Comparison of ENCODE assay signal across 8 cellular contexts in genomic region chr17:67995568-67996191, GRCh38. TPM values are rescaled to one million over a fixed set of nuclear protein-coding genes. Genes with fewer than 3 reads are reported as not detected.
DNase-seq lines count a peak whose midpoint lies in the region; ATAC-seq lines count a peak whose summit lies in the region.

No MANE protein-coding gene starts in this region.

- H3K4me1 Mint-ChIP-seq in activated naive CD4-positive, alpha-beta T cell treated with anti-CD3 and anti-CD28 coated beads, Interleukin-2, amount 10 ng/mL, durations not matched to agents 7 days and 5 days: peaks cover 32% of the 10 kb centered on the region

- CTCF ChIA-PET in activated naive CD4-positive, alpha-beta T cell treated with anti-CD3 and anti-CD28 coated beads, Interleukin-2, amount 10 ng/mL, durations not matched to agents 7 days and 5 days (lab: Charles Lee): interaction anchor here (0.8 to 1.7 kb wide), 2 partner anchors 16 to 205 kb away, joined by 3 read pairs; no protein-coding TSS in a partner anchor

- H3K4me3 ChIP-seq in BLaER1 (peak overlapping the region; percentile 55), rectal smooth muscle tissue (ENCODE audit: low read length) (peak overlapping the region; percentile 79)

- peak overlapping the region; percentile 75 for H3K4me2 ChIP-seq in BLaER1

- peaks cover 1% of the 10 kb centered on the region for H3K36me3 Mint-ChIP-seq in activated naive CD4-positive, alpha-beta T cell treated with anti-CD3 and anti-CD28 coated beads, Interleukin-2, amount 10 ng/mL, durations not matched to agents 7 days and 5 days

- H3K9me3 ChIP-seq in BLaER1: no peaks in the 10 kb centered on the region

- peaks cover 19% of the 10 kb centered on the region for H4K20me1 ChIP-seq in BLaER1

- no peaks in the 10 kb centered on the region for H3K36me3 ChIP-seq in BLaER1
- H3K36me3 ChIP-seq in rectal smooth muscle tissue (ENCODE audit: control insufficient read depth, insufficient read depth, low read length): no peaks in the 10 kb centered on the region

- ATAC-seq in left cardiac atrium: peak; percentile 4 to 10
- no peak for ATAC-seq in GM21717 (IDR thresholded peaks at IDR 0.05; ENCODE audit: unreplicated experiment)

- H3K27ac ChIP-seq in BLaER1 (no peak overlapping the region), rectal smooth muscle tissue (ENCODE audit: low read depth, low read length) (no peak overlapping the region)

- no peak overlapping the region for H3K9ac ChIP-seq in BLaER1
- H3K9ac ChIP-seq in rectal smooth muscle tissue (ENCODE audit: low read length): no peak overlapping the region

- DNase-seq in HT-29 (ENCODE audit: low spot score) (peak; percentile 41), left cardiac atrium (peak; percentile 49), NCI-H1105 (lab: John Stamatoyannopoulos, UW) (no peak), DMS153 (lab: John Stamatoyannopoulos, UW) (no peak)
- DNase-seq in activated naive CD4-positive, alpha-beta T cell treated with anti-CD3 and anti-CD28 coated beads, Interleukin-2, amount 10 ng/mL, durations not matched to agents 7 days and 5 days: peak; percentile 44

- no peaks in the 10 kb centered on the region for H3K9me3 Mint-ChIP-seq in activated naive CD4-positive, alpha-beta T cell treated with anti-CD3 and anti-CD28 coated beads, Interleukin-2, amount 10 ng/mL, durations not matched to agents 7 days and 5 days

- H3K27ac Mint-ChIP-seq in activated naive CD4-positive, alpha-beta T cell treated with anti-CD3 and anti-CD28 coated beads, Interleukin-2, amount 10 ng/mL, durations not matched to agents 7 days and 5 days: peak overlapping the region; percentile 2

- intact Hi-C loops in left cardiac atrium (cut with DNase I): loop anchor here in 1 of 2 donors (2.0 kb wide), 1 partner anchor 25 kb away; no protein-coding TSS in a partner anchor

- peaks cover 67% of the 10 kb centered on the region for H3K27me3 Mint-ChIP-seq in activated naive CD4-positive, alpha-beta T cell treated with anti-CD3 and anti-CD28 coated beads, Interleukin-2, amount 10 ng/mL, durations not matched to agents 7 days and 5 days

- peak overlapping the region; percentile 69 for H3K4me3 Mint-ChIP-seq in activated naive CD4-positive, alpha-beta T cell treated with anti-CD3 and anti-CD28 coated beads, Interleukin-2, amount 10 ng/mL, durations not matched to agents 7 days and 5 days

- peaks cover 22% of the 10 kb centered on the region for H3K4me1 ChIP-seq in BLaER1
- H3K4me1 ChIP-seq in rectal smooth muscle tissue (ENCODE audit: control insufficient read depth, insufficient read depth, low read length): peaks cover 8% of the 10 kb centered on the region

- H3K27me3 ChIP-seq in BLaER1 (peaks cover 65% of the 10 kb centered on the region), rectal smooth muscle tissue (ENCODE audit: control insufficient read depth, insufficient read depth, low read length) (no peaks in the 10 kb centered on the region)

RNA-seq across cellular contexts. Expression of gene C17orf58, which starts 0.6 kb away (rescaled TPM):
- total RNA-seq in HT-29 (2014; rRNA removed; shearing (Covaris generic)): 40.7 and 45.7 TPM in 2 replicates
- 10 to 100 TPM in 1 of 2 donors, 1 to 10 TPM in 1; 8.2 to 14.2 TPM for total RNA-seq in left cardiac atrium

RNA-seq across cellular contexts. Expression of gene KPNA2, which starts 39.9 kb away (rescaled TPM):
- total RNA-seq in HT-29 (2014; rRNA removed; shearing (Covaris generic)): 148 and 150 TPM in 2 replicates
- 10 to 100 TPM; 21.8 to 40.2 TPM for total RNA-seq in left cardiac atrium

Comparison
In these comparisons a context has a peak if more than half of its experiments do, and no peak if none do; other contexts are left out.
1. DNase-seq: peak in HT-29 (single experiment), activated naive CD4-positive, alpha-beta T cell treated with anti-CD3 and anti-CD28 coated beads, Interleukin-2, amount 10 ng/mL, durations not matched to agents 7 days and 5 days (single experiment) and left cardiac atrium (single experiment); none in NCI-H1105 (single experiment) and DMS153 (single experiment).